ENCODE assay signal across 27 cellular contexts in the genomic region with DNA sequence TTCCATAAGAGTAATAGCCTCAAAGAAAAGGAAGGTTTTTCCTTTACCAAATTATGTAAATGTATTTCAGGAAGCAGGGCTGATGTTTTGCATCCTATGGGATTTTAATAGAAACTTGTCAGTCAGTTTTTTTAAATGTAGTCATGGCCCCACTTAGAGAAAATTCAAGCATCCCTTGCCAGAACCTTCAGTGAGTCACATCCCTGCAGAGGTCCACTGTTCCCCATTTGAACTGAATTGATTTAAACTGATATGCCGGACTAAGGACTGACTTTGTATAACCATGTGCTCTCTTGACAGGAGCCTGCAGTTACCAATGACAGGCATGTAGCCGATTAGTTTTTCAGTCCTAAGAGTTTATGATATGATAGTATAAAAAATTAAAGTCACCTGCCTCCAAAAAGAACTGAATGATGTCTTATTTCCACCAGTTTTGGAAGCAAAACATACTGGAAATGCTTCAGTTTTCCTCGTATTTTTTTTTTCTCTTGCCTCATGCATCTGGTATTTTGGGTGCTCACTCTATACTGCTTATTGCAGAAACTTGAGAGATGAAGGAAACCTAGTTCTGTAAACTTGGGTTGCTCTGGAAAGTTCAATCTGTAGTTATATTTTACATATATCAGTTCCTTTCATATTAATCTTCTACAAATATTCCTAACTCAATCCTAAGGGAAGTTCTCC. TPM values are rescaled to one million over a fixed set of nuclear protein-coding genes. Genes with fewer than 3 reads are reported as not detected.
A peak's percentile ranks its signal among the peaks of the same experiment; 100 is the strongest.
DNase-seq lines count a peak whose midpoint lies in the region; ATAC-seq and TF ChIP-seq lines count a peak whose summit lies in the region.
"Had no signal": no experiment of that assay in that cellular context is flagged by ENCODE, and none has a peak within 500 bp of the region (broad histone marks: within the 10 kb centered on the region; RNA-seq: fewer than 3 reads in every experiment).

No MANE protein-coding gene starts in this region.

- no peak overlapping the region for H3K9ac ChIP-seq in PC-3 (ENCODE audit: low read length)

- H3K9me2 ChIP-seq in PC-3 (replicated peaks; ENCODE audit: low read length) = no peaks in the 10 kb centered on the region

- H3K27me3 ChIP-seq in PC-3 (ENCODE audit: low read length) (no peaks in the 10 kb centered on the region), osteoblast (ENCODE audit: insufficient read depth, low read length) (no peaks in the 10 kb centered on the region)

- H3K79me2 ChIP-seq in PC-3 (ENCODE audit: low read length) (no peaks in the 10 kb centered on the region), osteoblast (ENCODE audit: insufficient read depth, low read length) (no peaks in the 10 kb centered on the region)

- intact Hi-C loops in PC-3 (cut with micrococcal nuclease) = no loop called here

- H3K4me3 ChIP-seq in PC-3 (ENCODE audit: low read length) = no peak overlapping the region
- peak overlapping the region; percentile 41 for H3K4me3 ChIP-seq in osteoblast (ENCODE audit: insufficient read depth, low read length)
- H3K4me3 ChIP-seq: lower lobe of right lung had no signal

- peak; percentile 47 for DNase-seq in AG20443 (ENCODE audit: low spot score)
- DNase-seq in PC-3 = peak; percentile 41
- DNase-seq in dedifferentiated amniotic fluid mesenchymal stem cell (ENCODE audit: extremely low spot score) = peak; percentile 52
- peak; percentile 83 for DNase-seq in osteoblast (ENCODE audit: insufficient read length, low spot score, missing footprints)
- no peak for DNase-seq in left lobe of liver (ENCODE audit: low spot score)
- DNase-seq in NCI-H2029 (lab: John Stamatoyannopoulos, UW) = no peak
- no peak for DNase-seq in GM10266 (ENCODE audit: extremely low spot score)
- no peak for DNase-seq in NCI-H1436 (lab: John Stamatoyannopoulos, UW)
- DNase-seq: activated CD4-positive, alpha-beta memory T cell treated with anti-CD3 and anti-CD28 coated beads for 36 hours; activated gamma-delta T cell; activated T-cell treated with anti-CD3 and anti-CD28 coated beads for 4 hours; cerebellar nuclear complex; effector memory CD4-positive, alpha-beta T cell; hippocampal formation; lower lobe of right lung; MM.1S; NCI-H146; NCI-H2227 treated with DMSO at 0.1 percent for 48 hours; OCI-M1; retina; SHP77 treated with DMSO at 0.1 percent for 48 hours; stimulated activated CD8-positive, alpha-beta memory T cell treated with anti-CD3 and anti-CD28 coated beads, Interleukin-4, amount 100 ng/mL, for 48 hours; T-helper 17 cell had no signal

- H3K27ac ChIP-seq in PC-3 (ENCODE audit: low read length) (no peak overlapping the region), osteoblast (ENCODE audit: low read depth, low read length) (peak overlapping the region; percentile 45)
- H3K27ac ChIP-seq: HL-60, lower lobe of right lung, VCaP had no signal

- H4K20me1 ChIP-seq in PC-3 (ENCODE audit: low read length) = no peaks in the 10 kb centered on the region
- no peaks in the 10 kb centered on the region for H4K20me1 ChIP-seq in osteoblast (ENCODE audit: insufficient read depth, low read length)

- H3F3A ChIP-seq in PC-3 (ENCODE audit: low read length, unreplicated experiment) = no peaks in the 10 kb centered on the region

- CTCF ChIA-PET in PC-3 (lab: Charles Lee) = no interaction called here

- H3K4me1 ChIP-seq in PC-3 (ENCODE audit: insufficient read depth, low read length) = peaks cover 20% of the 10 kb centered on the region
- H3K4me1 ChIP-seq in osteoblast (ENCODE audit: insufficient read depth, low read length) = peaks cover 33% of the 10 kb centered on the region

- no TSS peak for BruUV-seq in PC-3 (replicated peaks; lab: Mats Ljungman, UMichigan)

- H3K9me3 ChIP-seq in PC-3 (ENCODE audit: low read length) (no peaks in the 10 kb centered on the region), osteoblast (ENCODE audit: low read depth, low read length) (no peaks in the 10 kb centered on the region)
- H3K9me3 ChIP-seq: lower lobe of right lung had no signal

- ATAC-seq in PC-3 (peak; percentile 58), left lobe of liver (no peak)
- ATAC-seq: lower lobe of right lung, T-helper 17 cell had no signal

- TF ChIP-seq CTCF in PC-3 (conservative IDR thresholded peaks at IDR 0.05; ENCODE audit: low read depth, low read length) (no peak), osteoblast (IDR thresholded peaks at IDR 0.05; ENCODE audit: extremely low read depth, low read depth, low read length) (no peak), GM10266 (IDR thresholded peaks at IDR 0.05; ENCODE audit: control insufficient read depth, insufficient read depth, low read depth, missing control alignments) (no peak)

- no peak overlapping the region for H3K4me2 ChIP-seq in PC-3 (ENCODE audit: low read length)
- H3K4me2 ChIP-seq in osteoblast (ENCODE audit: insufficient read depth, low read length) = peak overlapping the region; percentile 72

- POLR2A ChIA-PET in PC-3 (lab: Charles Lee; ENCODE audit: unreplicated experiment) = no interaction called here

- H2AFZ ChIP-seq in PC-3 (ENCODE audit: low read length) (no peak overlapping the region), osteoblast (ENCODE audit: low read length) (peak overlapping the region; percentile 22)

- H3K36me3 ChIP-seq in PC-3 (ENCODE audit: low read depth, low read length) = no peaks in the 10 kb centered on the region
- no peaks in the 10 kb centered on the region for H3K36me3 ChIP-seq in osteoblast (ENCODE audit: insufficient read depth, low read length)
- H3K36me3 ChIP-seq: lower lobe of right lung had no signal

RNA-seq across cellular contexts. Expression of a gene that starts 30.7 kb away (rescaled TPM):
- total RNA-seq in PC-3 (2014; rRNA removed) (not detected in 2 replicates), osteoblast (not detected in 2 replicates), left lobe of liver (not detected)
- total RNA-seq: activated CD4-positive, alpha-beta memory T cell treated with anti-CD3 and anti-CD28 coated beads for 36 hours; fibroblast of villous mesenchyme; lower lobe of right lung; subcutaneous adipose tissue; T-helper 17 cell had no signal

Comparison
In these comparisons a context has a peak if more than half of its experiments do, and no peak if none do; other contexts are left out.
1. DNase-seq: peak in AG20443 (single experiment), PC-3 (single experiment), dedifferentiated amniotic fluid mesenchymal stem cell (single experiment) and osteoblast (single experiment); none in left lobe of liver (single experiment), NCI-H2029 (single experiment), GM10266 (single experiment) and NCI-H1436 (single experiment).